In the genomic region with DNA sequence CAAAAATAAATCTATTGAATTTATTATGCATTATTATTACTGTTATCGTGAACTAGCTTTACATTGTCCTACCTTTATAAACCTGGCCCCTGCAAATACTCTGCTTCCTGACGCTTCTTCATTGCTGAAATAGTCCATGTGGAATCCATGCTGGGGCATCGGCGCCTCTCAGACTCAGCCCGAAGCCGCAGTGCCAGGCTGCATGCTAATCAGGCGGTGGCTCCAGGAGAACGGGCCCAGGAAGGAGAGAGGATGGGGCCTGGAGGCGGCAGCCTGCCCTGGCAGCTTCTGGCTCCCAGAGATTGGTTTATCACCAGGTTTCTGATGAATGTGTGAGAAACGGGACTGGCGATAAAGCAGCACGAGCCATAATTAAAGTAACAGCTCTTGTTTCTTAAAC, we compare ENCODE assay signal across 1 cellular context.
TF ChIP-seq lines count a peak whose summit lies in the region.

No MANE protein-coding gene starts in this region.

TF ChIP-seq in GM23338, 12 proteins besides CTCF, POLR2A, EP300 and RAD21 (continued from another document):
- TF ChIP-seq ZNF114 (CRISPR knock-in tag; IDR thresholded peaks at IDR 0.05) (no peak), STAT1 (IDR thresholded peaks at IDR 0.05; ENCODE audit: unreplicated experiment) (no peak)
- TF ChIP-seq, protein P1, sequence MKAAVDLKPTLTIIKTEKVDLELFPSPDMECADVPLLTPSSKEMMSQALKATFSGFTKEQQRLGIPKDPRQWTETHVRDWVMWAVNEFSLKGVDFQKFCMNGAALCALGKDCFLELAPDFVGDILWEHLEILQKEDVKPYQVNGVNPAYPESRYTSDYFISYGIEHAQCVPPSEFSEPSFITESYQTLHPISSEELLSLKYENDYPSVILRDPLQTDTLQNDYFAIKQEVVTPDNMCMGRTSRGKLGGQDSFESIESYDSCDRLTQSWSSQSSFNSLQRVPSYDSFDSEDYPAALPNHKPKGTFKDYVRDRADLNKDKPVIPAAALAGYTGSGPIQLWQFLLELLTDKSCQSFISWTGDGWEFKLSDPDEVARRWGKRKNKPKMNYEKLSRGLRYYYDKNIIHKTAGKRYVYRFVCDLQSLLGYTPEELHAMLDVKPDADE (IDR thresholded peaks at IDR 0.05): no peak
